ENCODE assay signal across 19 cellular contexts in the genomic region with DNA sequence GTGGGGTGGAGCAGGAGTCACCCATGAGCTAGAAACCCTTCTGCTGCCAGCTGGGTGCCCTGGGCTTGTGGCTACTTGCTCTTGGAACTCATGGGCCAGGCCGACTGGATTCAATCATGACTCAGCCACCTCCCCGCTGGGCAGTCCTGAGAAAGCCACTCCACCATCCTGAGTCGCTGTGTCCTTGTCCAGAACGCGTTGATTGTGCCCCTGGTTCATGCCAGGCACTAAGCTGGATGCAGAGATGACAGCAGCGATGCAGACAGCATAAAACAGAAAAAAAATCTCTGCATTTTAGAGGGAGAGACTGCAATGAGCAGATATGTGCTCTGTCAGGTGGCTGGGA. TPM values are rescaled to one million over a fixed set of nuclear protein-coding genes. Genes with fewer than 3 reads are reported as not detected.
A peak's percentile ranks its signal among the peaks of the same experiment; 100 is the strongest.
DNase-seq lines count a peak whose midpoint lies in the region; ATAC-seq and TF ChIP-seq lines count a peak whose summit lies in the region.
"Had no signal": no experiment of that assay in that cellular context is flagged by ENCODE, and none has a peak within 500 bp of the region (broad histone marks: within the 10 kb centered on the region; RNA-seq: fewer than 3 reads in every experiment).

No MANE protein-coding gene starts in this region.

- H3K4me3 ChIP-seq in coronary artery = no peak overlapping the region
- H3K4me3 ChIP-seq: body of pancreas, esophagus muscularis mucosa, heart right ventricle, upper lobe of left lung had no signal

- no peak overlapping the region for H3K27ac ChIP-seq in coronary artery
- H3K27ac ChIP-seq: body of pancreas, esophagus muscularis mucosa, heart right ventricle, upper lobe of left lung had no signal

- TF ChIP-seq CTCF in HFFc6 (IDR thresholded peaks at IDR 0.05) (no peak), coronary artery (IDR thresholded peaks at IDR 0.05) (no peak)

- H3K36me3 Mint-ChIP-seq in HFFc6 (ENCODE audit: low read depth) (no peaks in the 10 kb centered on the region), T-helper 17 cell (ENCODE audit: low read depth) (peaks cover 9% of the 10 kb centered on the region)

- no peaks in the 10 kb centered on the region for H3K9me3 Mint-ChIP-seq in HFFc6
- H3K9me3 Mint-ChIP-seq: neural crest cell; stimulated activated naive CD8-positive, alpha-beta T cell treated with anti-CD3 and anti-CD28 coated beads, Interleukin-15, amount 100 ng/mL, for 72 hours had no signal

- no peaks in the 10 kb centered on the region for H3K9me3 ChIP-seq in T-helper 17 cell (ENCODE audit: control insufficient read depth, low read length, poor library complexity, severe bottlenecking)
- H3K9me3 ChIP-seq: body of pancreas, esophagus muscularis mucosa, heart right ventricle, upper lobe of left lung had no signal

- no peak overlapping the region for H3K4me3 Mint-ChIP-seq in HFFc6
- no peak overlapping the region for H3K4me3 Mint-ChIP-seq in T-helper 17 cell
- H3K4me3 Mint-ChIP-seq: neural crest cell; stimulated activated naive CD8-positive, alpha-beta T cell treated with anti-CD3 and anti-CD28 coated beads, Interleukin-15, amount 100 ng/mL, for 72 hours had no signal

- H3K27me3 Mint-ChIP-seq in HFFc6 (ENCODE audit: insufficient read depth) (peaks cover 2% of the 10 kb centered on the region), T-helper 17 cell (peaks cover 56% of the 10 kb centered on the region)

- ATAC-seq in T-helper 17 cell = no peak
- ATAC-seq: body of pancreas; heart right ventricle; stimulated activated naive CD8-positive, alpha-beta T cell treated with anti-CD3 and anti-CD28 coated beads, Interleukin-15, amount 100 ng/mL, for 72 hours had no signal

- H3K27ac Mint-ChIP-seq in HFFc6 (no peak overlapping the region), T-helper 17 cell (peak overlapping the region; percentile 81)

- peaks cover 29% of the 10 kb centered on the region for H3K4me1 Mint-ChIP-seq in HFFc6 (ENCODE audit: low read depth)
- H3K4me1 Mint-ChIP-seq in T-helper 17 cell = peaks cover 29% of the 10 kb centered on the region

- DNase-seq in AG08395 (ENCODE audit: low spot score) = peak; percentile 33
- DNase-seq in HFFc6 = peak; percentile 26
- no peak for DNase-seq in T-helper 17 cell
- DNase-seq in hepatic stellate cell (ENCODE audit: low spot score) = peak; percentile 54
- no peak for DNase-seq in coronary artery (ENCODE audit: low spot score)
- DNase-seq in occipital lobe (lab: John Stamatoyannopoulos, UW) = no peak
- no peak for DNase-seq in NCI-H2081 treated with DMSO at 0.1 percent for 48 hours (lab: John Stamatoyannopoulos, UW)
- DNase-seq in hippocampal formation (lab: John Stamatoyannopoulos, UW) = no peak
- DNase-seq: activated naive CD4-positive, alpha-beta T cell treated with anti-CD3 and anti-CD28 coated beads, Interleukin-2, amount 50 U/mL, for 16 hours; body of pancreas; dermis blood vessel endothelial cell; heart right ventricle; kidney glomerular epithelial cell; NCI-H1930; NCI-H524; stimulated activated naive CD8-positive, alpha-beta T cell treated with anti-CD3 and anti-CD28 coated beads, Interleukin-15, amount 100 ng/mL, for 72 hours; upper lobe of left lung had no signal

RNA-seq across cellular contexts. Expression of a gene that starts 10.6 kb away (rescaled TPM):
- total RNA-seq in HFFc6 (2021; fragmentation: NEBNext Ultra II Directional; extraction: Animal tissue kit (Norgen Biotek cat#: 25700)) = under 1 TPM in 5 of 6 experiments, not detected in 1; 0.11 to 0.95 (median 0.22) TPM
- total RNA-seq in T-helper 17 cell = not detected
- total RNA-seq in occipital lobe = not detected
- total RNA-seq: body of pancreas, heart right ventricle, neural crest cell, upper lobe of left lung had no signal

RNA-seq across cellular contexts. Expression of a gene that starts 33.4 kb away (rescaled TPM):
- total RNA-seq in HFFc6 (2021; fragmentation: NEBNext Ultra II Directional; extraction: Animal tissue kit (Norgen Biotek cat#: 25700)) = under 1 TPM in 4 of 6 experiments, not detected in 2; 0.05 to 0.14 (median 0.07) TPM
- total RNA-seq in T-helper 17 cell (not detected), occipital lobe (not detected)
- total RNA-seq: body of pancreas, dermis blood vessel endothelial cell, esophagus muscularis mucosa, heart right ventricle, neural crest cell, upper lobe of left lung had no signal

Comparison
In these comparisons a context has a peak if more than half of its experiments do, and no peak if none do; other contexts are left out.
1. DNase-seq: peak in AG08395 (single experiment), HFFc6 (single experiment) and hepatic stellate cell (single experiment); none in T-helper 17 cell (0 of 3), coronary artery (single experiment), occipital lobe (single experiment), NCI-H2081 treated with DMSO at 0.1 percent for 48 hours (single experiment) and hippocampal formation (0 of 2).